ENCODE assay signal across 9 cellular contexts in genomic region chr1:58857673-58858343, GRCh38.
DNase-seq lines count a peak whose midpoint lies in the region; ATAC-seq and TF ChIP-seq lines count a peak whose summit lies in the region.
"Had no signal": no experiment of that assay in that cellular context is flagged by ENCODE, and none has a peak within 500 bp of the region (broad histone marks: within the 10 kb centered on the region; RNA-seq: fewer than 3 reads in every experiment).

No MANE protein-coding gene starts in this region.

- H3K9me3 ChIP-seq in Panc1 (ENCODE audit: control insufficient read depth, insufficient read depth, low read depth, low read length) = no peaks in the 10 kb centered on the region

- no peaks in the 10 kb centered on the region for H3K27me3 Mint-ChIP-seq in activated CD8-positive, alpha-beta memory T cell treated with anti-CD3 and anti-CD28 coated beads, Interleukin-2, amount 10 ng/mL, durations not matched to agents 7 days and 5 days
- no peaks in the 10 kb centered on the region for H3K27me3 Mint-ChIP-seq in stimulated activated memory B cell treated with anti-CD40 and anti-IgM and Interleukin-4, amounts not matched to agents 10 μg/mL and 1 μg/mL and 100 μg/mL, for 72 hours

- no peak for TF ChIP-seq CTCF in Panc1 (IDR thresholded peaks at IDR 0.05)

- peaks cover 37% of the 10 kb centered on the region for H3K4me1 Mint-ChIP-seq in activated CD8-positive, alpha-beta memory T cell treated with anti-CD3 and anti-CD28 coated beads, Interleukin-2, amount 10 ng/mL, durations not matched to agents 7 days and 5 days
- peaks cover 47% of the 10 kb centered on the region for H3K4me1 Mint-ChIP-seq in stimulated activated memory B cell treated with anti-CD40 and anti-IgM and Interleukin-4, amounts not matched to agents 10 μg/mL and 1 μg/mL and 100 μg/mL, for 72 hours

- peak; percentile 67 for DNase-seq in activated CD8-positive, alpha-beta memory T cell treated with anti-CD3 and anti-CD28 coated beads, Interleukin-2, amount 10 ng/mL, durations not matched to agents 7 days and 5 days
- no peak for DNase-seq in activated CD8-positive, alpha-beta memory T cell treated with anti-CD3 and anti-CD28 coated beads, Interleukin-2, amount 50 U/mL, for 4 hours
- no peak for DNase-seq in Panc1 (ENCODE audit: low read depth, low spot score)
- DNase-seq in MV-4-11 (lab: John Stamatoyannopoulos, UW) = no peak
- DNase-seq in nucleus accumbens (lab: John Stamatoyannopoulos, UW) = no peak
- DNase-seq in HK-2 (ENCODE audit: unreplicated experiment) = no peak
- DNase-seq: ACHN had no signal

- peak overlapping the region; percentile 77 for H3K27ac ChIP-seq in Panc1 (ENCODE audit: low read length)

- no peak overlapping the region for H3K4me3 ChIP-seq in Panc1 (ENCODE audit: low read depth in 2 of 2, low read length in 2 of 2)

- peak; percentile 81 for ATAC-seq in activated CD8-positive, alpha-beta memory T cell treated with anti-CD3 and anti-CD28 coated beads, Interleukin-2, amount 10 ng/mL, durations not matched to agents 7 days and 5 days
- ATAC-seq in HG02763 (IDR thresholded peaks at IDR 0.05; ENCODE audit: unreplicated experiment) = peak; percentile 83
- ATAC-seq in Panc1 = peak; percentile 61
- ATAC-seq in stimulated activated memory B cell treated with anti-CD40 and anti-IgM and Interleukin-4, amounts not matched to agents 10 μg/mL and 1 μg/mL and 100 μg/mL, for 72 hours = peak; percentile 75

- BruUV-seq in Panc1 (replicated peaks; lab: Mats Ljungman, UMichigan) = no TSS peak

- H3K36me3 ChIP-seq in Panc1 (ENCODE audit: control insufficient read depth, insufficient read depth, low read length) = no peaks in the 10 kb centered on the region

- no peaks in the 10 kb centered on the region for H3K27me3 ChIP-seq in Panc1 (ENCODE audit: control insufficient read depth, insufficient read depth, low read length)

- no peaks in the 10 kb centered on the region for H3K9me3 Mint-ChIP-seq in activated CD8-positive, alpha-beta memory T cell treated with anti-CD3 and anti-CD28 coated beads, Interleukin-2, amount 10 ng/mL, durations not matched to agents 7 days and 5 days (ENCODE audit: low read depth)
- H3K9me3 Mint-ChIP-seq in stimulated activated memory B cell treated with anti-CD40 and anti-IgM and Interleukin-4, amounts not matched to agents 10 μg/mL and 1 μg/mL and 100 μg/mL, for 72 hours = no peaks in the 10 kb centered on the region

- H3K4me3 Mint-ChIP-seq in activated CD8-positive, alpha-beta memory T cell treated with anti-CD3 and anti-CD28 coated beads, Interleukin-2, amount 10 ng/mL, durations not matched to agents 7 days and 5 days = no peak overlapping the region
- no peak overlapping the region for H3K4me3 Mint-ChIP-seq in stimulated activated memory B cell treated with anti-CD40 and anti-IgM and Interleukin-4, amounts not matched to agents 10 μg/mL and 1 μg/mL and 100 μg/mL, for 72 hours

- peaks cover 1% of the 10 kb centered on the region for H3K36me3 Mint-ChIP-seq in activated CD8-positive, alpha-beta memory T cell treated with anti-CD3 and anti-CD28 coated beads, Interleukin-2, amount 10 ng/mL, durations not matched to agents 7 days and 5 days
- no peaks in the 10 kb centered on the region for H3K36me3 Mint-ChIP-seq in stimulated activated memory B cell treated with anti-CD40 and anti-IgM and Interleukin-4, amounts not matched to agents 10 μg/mL and 1 μg/mL and 100 μg/mL, for 72 hours

- POLR2A ChIA-PET in Panc1 (lab: Charles Lee) = no interaction called here

- H3K27ac Mint-ChIP-seq in activated CD8-positive, alpha-beta memory T cell treated with anti-CD3 and anti-CD28 coated beads, Interleukin-2, amount 10 ng/mL, durations not matched to agents 7 days and 5 days = peak overlapping the region; percentile 90
- peak overlapping the region; percentile 83 for H3K27ac Mint-ChIP-seq in stimulated activated memory B cell treated with anti-CD40 and anti-IgM and Interleukin-4, amounts not matched to agents 10 μg/mL and 1 μg/mL and 100 μg/mL, for 72 hours

- intact Hi-C loops in Panc1 (cut with micrococcal nuclease; ENCODE audit: unreplicated experiment) = no loop called here

- in situ Hi-C loops in Panc1 (cut with HindIII; ENCODE audit: low pct_unique_long_range_greater_than_20kb, low sequenced_read_pairs) = no loop called here

- H3K4me1 ChIP-seq in Panc1 (ENCODE audit: control insufficient read depth, insufficient read depth, low read length) = peaks cover 17% of the 10 kb centered on the region

- CTCF ChIA-PET in activated CD8-positive, alpha-beta memory T cell treated with anti-CD3 and anti-CD28 coated beads, Interleukin-2, amount 10 ng/mL, durations not matched to agents 7 days and 5 days (lab: Charles Lee) = interaction anchor here (0.7 to 3.1 kb wide), 6 partner anchors 10 to 189 kb away, joined by 3 to 8 read pairs (median 3); no protein-coding TSS in a partner anchor
- CTCF ChIA-PET in Panc1 (lab: Charles Lee) = no interaction called here
